ENCODE assay signal across 15 cellular contexts in genomic region chr2:38580237-38580636, GRCh38. TPM values are rescaled to one million over a fixed set of nuclear protein-coding genes. Genes with fewer than 3 reads are reported as not detected.
DNase-seq lines count a peak whose midpoint lies in the region; ATAC-seq, FAIRE-seq and TF ChIP-seq lines count a peak whose summit lies in the region.
"Had no signal": no experiment of that assay in that cellular context is flagged by ENCODE, and none has a peak within 500 bp of the region (broad histone marks: within the 10 kb centered on the region; RNA-seq: fewer than 3 reads in every experiment).

No MANE protein-coding gene starts in this region.

- no peak overlapping the region for H3K14ac ChIP-seq in H9 (ENCODE audit: insufficient read depth, low read length)

- H3K27me3 ChIP-seq in H9 (ENCODE audit: insufficient read depth, low read length) (no peaks in the 10 kb centered on the region), keratinocyte (ENCODE audit: control insufficient read depth, extremely low read depth, insufficient read depth, low read length) (no peaks in the 10 kb centered on the region), ascending aorta (no peaks in the 10 kb centered on the region)

- H3K36me3 ChIP-seq in keratinocyte (ENCODE audit: control insufficient read depth in 2 of 2, extremely low read depth in 1 of 2, insufficient read depth in 2 of 2, low read length in 2 of 2): peaks cover 2 to 3% of the 10 kb centered on the region in 2 experiments
- H3K36me3 ChIP-seq in ascending aorta: peaks cover 7% of the 10 kb centered on the region in 2 donors

- H3K4me1 Mint-ChIP-seq in H9: peaks cover 23 to 25% of the 10 kb centered on the region in 2 experiments
- peaks cover 38% of the 10 kb centered on the region for H3K4me1 Mint-ChIP-seq in WTC11
- H3K4me1 Mint-ChIP-seq: CD14-positive monocyte had no signal

- H3K56ac ChIP-seq in H9 (ENCODE audit: insufficient read length, low read depth, low read length): no peak overlapping the region

- dilution Hi-C loops in keratinocyte (cut with MboI; ENCODE audit: extremely low pct_ligation_motif_present, low sequenced_read_pairs): no loop called here

- no peaks in the 10 kb centered on the region for H3K9me1 ChIP-seq in keratinocyte (ENCODE audit: control insufficient read depth, extremely low read depth, insufficient read depth, low read length)

- H3K27ac ChIP-seq in H9 (ENCODE audit: insufficient read length, low read depth, low read length) (no peak overlapping the region), keratinocyte (ENCODE audit: control insufficient read depth, insufficient read depth, low read length) (no peak overlapping the region), ascending aorta (no peak overlapping the region)
- H3K27ac ChIP-seq: GM23248 had no signal

- no peak overlapping the region for H3K23ac ChIP-seq in H9 (ENCODE audit: insufficient read length, low read depth, low read length)

- FAIRE-seq in GM12892 (lab: Jason Lieb, UNC) (peak; percentile 68), keratinocyte (lab: Jason Lieb, UNC) (peak; percentile 13)
- FAIRE-seq: A204.1 had no signal

- H3K27me3 Mint-ChIP-seq in H9 (ENCODE audit: low read depth) (no peaks in the 10 kb centered on the region), WTC11 (ENCODE audit: low read depth) (no peaks in the 10 kb centered on the region)

- H4K8ac ChIP-seq in H9 (replicated peaks; ENCODE audit: insufficient read length, low read depth, low read length): no peak overlapping the region

- no peak overlapping the region for H3K9ac ChIP-seq in H9 (ENCODE audit: extremely low read depth, insufficient read length, low read length)
- no peak overlapping the region for H3K9ac ChIP-seq in keratinocyte (ENCODE audit: control insufficient read depth, extremely low read depth, insufficient read depth, low read length)
- H3K9ac ChIP-seq: GM23248 had no signal

- no peak overlapping the region for H2AFZ ChIP-seq in H9 (ENCODE audit: low read length)
- no peak overlapping the region for H2AFZ ChIP-seq in keratinocyte (ENCODE audit: control insufficient read depth, low read length)
- H2AFZ ChIP-seq: GM23248 had no signal

- no peak; the same call in 1 of the 2 replicates for ATAC-seq in WTC11
- ATAC-seq: CD8-positive, alpha-beta T cell had no signal

- H3K27ac Mint-ChIP-seq in H9 (no peak overlapping the region; a peak in 1 of 7 replicates), WTC11 (0 out of 2 replicates have a peak overlapping the region, but pooled peaks have one; percentile 37)
- H3K27ac Mint-ChIP-seq: CD14-positive monocyte; CD8-positive, alpha-beta T cell had no signal

- no peak overlapping the region for H4K91ac ChIP-seq in H9 (ENCODE audit: insufficient read length, low read depth, low read length)

- H3K23me2 ChIP-seq in H9 (ENCODE audit: insufficient read length, low read depth, low read length, poor library complexity, severe bottlenecking): no peaks in the 10 kb centered on the region

- H3K4me3 Mint-ChIP-seq in H9 (peak overlapping the region in 1 of 2 experiments; percentile 29; a peak in 3 of 5 replicates), WTC11 (peak overlapping the region; percentile 26)
- H3K4me3 Mint-ChIP-seq: CD14-positive monocyte; CD8-positive, alpha-beta T cell had no signal

- H3K9me3 ChIP-seq in H9 (ENCODE audit: control insufficient read depth, low read depth, low read length): no peaks in the 10 kb centered on the region
- no peaks in the 10 kb centered on the region for H3K9me3 ChIP-seq in keratinocyte (ENCODE audit: control insufficient read depth, low read depth, low read length)
- no peaks in the 10 kb centered on the region for H3K9me3 ChIP-seq in ascending aorta
- H3K9me3 ChIP-seq: HAP-1 had no signal

- CTCF ChIA-PET in WTC11 (lab: Charles Lee): interaction anchor here (1.9 kb wide), 1 partner anchor 47 kb away, joined by 7 read pairs; no protein-coding TSS in a partner anchor

- H3K79me2 ChIP-seq in H9 (ENCODE audit: insufficient read depth, low read length) (0 out of 2 replicates have a peak, but pooled peaks cover 2% of the 10 kb centered on the region), keratinocyte (ENCODE audit: control insufficient read depth, insufficient read depth, low read length) (no peaks in the 10 kb centered on the region)

- H2BK120ac ChIP-seq in H9 (ENCODE audit: low read depth, low read length, poor library complexity, severe bottlenecking): no peak overlapping the region

- intact Hi-C loops in ascending aorta (cut with DNase I): no loop called here

- no peak overlapping the region for H3K18ac ChIP-seq in H9 (ENCODE audit: insufficient read length, low read depth, low read length)

- no peaks in the 10 kb centered on the region for H4K20me1 ChIP-seq in H9 (ENCODE audit: control insufficient read depth, insufficient read depth, insufficient read length)
- no peaks in the 10 kb centered on the region for H4K20me1 ChIP-seq in keratinocyte (ENCODE audit: control insufficient read depth, extremely low read depth, insufficient read depth, low read length)

- H3K36me3 Mint-ChIP-seq in H9 (ENCODE audit: insufficient read depth in 1 of 3, low read depth in 3 of 3) (peaks cover 18 to 67% (median 58%) of the 10 kb centered on the region in 3 experiments; a peak in 6 of 7 replicates), WTC11 (peaks cover 36% of the 10 kb centered on the region)

- no peak overlapping the region for H3K4ac ChIP-seq in H9 (ENCODE audit: low read depth, low read length)

- no peak overlapping the region for H2BK5ac ChIP-seq in H9 (ENCODE audit: insufficient read length, low read length)

- H3T11ph ChIP-seq in H9 (ENCODE audit: low read length): no peak overlapping the region

- POLR2A ChIA-PET in WTC11 (lab: Charles Lee): interaction anchor here (3.0 kb wide), 1 partner anchor 22 kb away, joined by 16 read pairs; the partner anchor contains the start of gene HNRNPLL

- no peaks in the 10 kb centered on the region for H3K79me1 ChIP-seq in H9 (ENCODE audit: insufficient read depth, low read depth, low read length, poor library complexity, severe bottlenecking)

- H2AK5ac ChIP-seq in H9 (ENCODE audit: insufficient read length, low read length): no peak overlapping the region

- TF ChIP-seq CTCF in H9 (conservative IDR thresholded peaks at IDR 0.05) (no peak), WTC11 (IDR thresholded peaks at IDR 0.05) (no peak), keratinocyte (optimal IDR thresholded peaks at IDR 0.05 in 1 of 3, IDR thresholded peaks at IDR 0.05 in 1 of 3, conservative IDR thresholded peaks at IDR 0.05 in 1 of 3; ENCODE audit: extremely low read depth in 1 of 3, insufficient read depth in 2 of 3, low read length in 3 of 3) (no peak), ascending aorta (IDR thresholded peaks at IDR 0.05) (no peak)

- peaks cover 2% of the 10 kb centered on the region; the same call in 1 of the 2 replicates for H3K4me1 ChIP-seq in H9 (ENCODE audit: insufficient read depth, low read length)
- no peaks in the 10 kb centered on the region for H3K4me1 ChIP-seq in keratinocyte (ENCODE audit: control insufficient read depth, extremely low read depth, insufficient read depth, low read length)
- peaks cover 0 to 6% of the 10 kb centered on the region in 2 donors for H3K4me1 ChIP-seq in ascending aorta

- H3K9me3 Mint-ChIP-seq in H9: no peaks in the 10 kb centered on the region
- H3K9me3 Mint-ChIP-seq in WTC11: no peaks in the 10 kb centered on the region
- H3K9me3 Mint-ChIP-seq: CD14-positive monocyte; CD8-positive, alpha-beta T cell had no signal

- DNase-seq in GM12892 (ENCODE audit: insufficient read length) (no peak), H9 (no peak), WTC11 (ENCODE audit: low spot score) (no peak), keratinocyte (ENCODE audit: low read depth, low spot score) (no peak), AG08396 (ENCODE audit: low spot score) (no peak), ascending aorta (ENCODE audit: low spot score in 2 of 2) (no peak), globus pallidus (ENCODE audit: low spot score) (no peak)
- DNase-seq: CD8-positive, alpha-beta T cell; COR-L47; DND-41; GDM1; GM23248 had no signal

- no peak overlapping the region for H4K5ac ChIP-seq in H9 (ENCODE audit: insufficient read length, low read depth, low read length)

- H3K4me3 ChIP-seq in keratinocyte (ENCODE audit: control insufficient read depth in 2 of 3, extremely low read depth in 1 of 3, insufficient read depth in 2 of 3, low read depth in 1 of 3, low read length in 3 of 3) (no peak overlapping the region), ascending aorta (no peak overlapping the region)
- H3K4me3 ChIP-seq: GM23248, HAP-1 had no signal

- H2BK20ac ChIP-seq in H9 (ENCODE audit: low read depth, low read length, poor library complexity, severe bottlenecking): no peak overlapping the region

- H3K4me2 ChIP-seq in H9 (ENCODE audit: insufficient read depth, insufficient read length, low read length) (peak overlapping the region; percentile 34), keratinocyte (ENCODE audit: control insufficient read depth, extremely low read depth, insufficient read depth, low read depth, low read length) (no peak overlapping the region)

- no peak for TF ChIP-seq POLR2A in GM12892 (IDR thresholded peaks at IDR 0.05; ENCODE audit: low read depth, low read length)

- no peak overlapping the region for H2BK12ac ChIP-seq in H9 (ENCODE audit: insufficient read length, low read depth, low read length)

- H2BK15ac ChIP-seq in H9 (ENCODE audit: low read depth, low read length): no peak overlapping the region

RNA-seq across cellular contexts. Expression of gene HNRNPLL, which starts 22.5 kb away (rescaled TPM):
- polyA plus RNA-seq in GM12892 (2012; ENCODE audit: missing spikeins): 24.0 TPM
- total RNA-seq in H9 (2021): 50.7 and 52.3 TPM in 2 replicates
- total RNA-seq in WTC11 (2021): 63.1 to 66.4 TPM (median 65.3 TPM) in 3 replicates
- 17.8 to 53.8 TPM (median 30.6 TPM) in 3 replicates for polyA plus RNA-seq in keratinocyte
- 11.8 TPM for polyA plus RNA-seq in keratinocyte (2011; ENCODE audit: low read depth)
- 15.8 and 35.3 TPM in 2 replicates for polyA plus RNA-seq in keratinocyte (2011; cell fraction: cytosol; rRNA removed)
- 26.2 and 31.7 TPM in 2 replicates for polyA plus RNA-seq in keratinocyte (2011; cell fraction: nucleus; rRNA removed)
- 16.5 and 27.9 TPM in 2 replicates for polyA plus RNA-seq in keratinocyte (2012; ENCODE audit: low replicate concordance)
- polyA minus RNA-seq in keratinocyte: 3.2 to 49.0 TPM (median 23.1 TPM) in 3 replicates
- 20.0 TPM for polyA minus RNA-seq in keratinocyte (2011; cell fraction: cytosol; rRNA and poly(A)+ RNA removed)
- 14.8 and 34.1 TPM in 2 replicates for polyA minus RNA-seq in keratinocyte (2011; cell fraction: nucleus; rRNA and poly(A)+ RNA removed)
- 10.6 TPM for total RNA-seq in ascending aorta
